ENCODE assay signal across 19 cellular contexts in genomic region chr12:111761099-111761498, GRCh38. TPM values are rescaled to one million over a fixed set of nuclear protein-coding genes. Genes with fewer than 3 reads are reported as not detected.
DNase-seq lines count a peak whose midpoint lies in the region; ATAC-seq and TF ChIP-seq lines count a peak whose summit lies in the region.
"Had no signal": no experiment of that assay in that cellular context is flagged by ENCODE, and none has a peak within 500 bp of the region (broad histone marks: within the 10 kb centered on the region; RNA-seq: fewer than 3 reads in every experiment).

No MANE protein-coding gene starts in this region.

- POLR2A ChIA-PET in HEK293 (lab: Yijun Ruan, JAX), result interaction anchor here (1.0 kb wide), 1 partner anchor 52 kb away, joined by 7 read pairs; no protein-coding TSS in a partner anchor

- H3K4me2 ChIP-seq in neuronal stem cell (ENCODE audit: insufficient read depth, low read length, poor library complexity, severe bottlenecking), result no peak overlapping the region

- H3K36me3 ChIP-seq in HEK293 (ENCODE audit: control insufficient read depth in 2 of 2, insufficient read depth in 1 of 2, low read length in 2 of 2) (peaks cover 0 to 3% of the 10 kb centered on the region in 2 experiments; a peak in 1 of 3 replicates), neuronal stem cell (replicated peaks in 1 of 2; ENCODE audit: control insufficient read depth in 2 of 2, insufficient read depth in 2 of 2, low read length in 2 of 2) (peaks cover 0 to 7% of the 10 kb centered on the region in 2 donors)
- H3K36me3 ChIP-seq: ascending aorta, right atrium auricular region had no signal

- no peak overlapping the region for H3K4me3 Mint-ChIP-seq in T-helper 17 cell
- H3K4me3 Mint-ChIP-seq: activated CD8-positive, alpha-beta memory T cell treated with anti-CD3 and anti-CD28 coated beads, Interleukin-2, amount 10 ng/mL, durations not matched to agents 7 days and 5 days; stimulated activated naive CD8-positive, alpha-beta T cell treated with anti-CD3 and anti-CD28 coated beads, Interleukin-15, amount 100 ng/mL, for 72 hours; T-helper 2 cell treated with Interferon-gamma antibody and Interleukin-4, amounts not matched to agents 5 μg/mL and 100 μg/mL, for 36 hours had no signal

- peaks cover 5% of the 10 kb centered on the region for H3K4me1 Mint-ChIP-seq in T-helper 17 cell

- no peak overlapping the region for H4K91ac ChIP-seq in neuronal stem cell (ENCODE audit: low read depth, low read length, poor library complexity)

- H3K79me1 ChIP-seq in neuronal stem cell (ENCODE audit: low read depth, low read length), result no peaks in the 10 kb centered on the region

- H2BK120ac ChIP-seq in neuronal stem cell (ENCODE audit: low read depth, low read length), result no peak overlapping the region

- H3K4me3 ChIP-seq in HEK293 (ENCODE audit: low read depth, low read length) (no peak overlapping the region), neuronal stem cell (ENCODE audit: low read length in 2 of 2) (no peak overlapping the region)
- H3K4me3 ChIP-seq: ascending aorta, right atrium auricular region had no signal

- H3K27me3 Mint-ChIP-seq in T-helper 17 cell, result peaks cover 51% of the 10 kb centered on the region

- H2AFZ ChIP-seq in neuronal stem cell (ENCODE audit: low read length), result no peak overlapping the region

- ATAC-seq in T-helper 17 cell, result no peak
- ATAC-seq: activated CD8-positive, alpha-beta memory T cell treated with anti-CD3 and anti-CD28 coated beads, Interleukin-2, amount 10 ng/mL, durations not matched to agents 7 days and 5 days; stimulated activated naive CD8-positive, alpha-beta T cell treated with anti-CD3 and anti-CD28 coated beads, Interleukin-15, amount 100 ng/mL, for 72 hours had no signal

- CTCF ChIA-PET in HEK293 (lab: Yijun Ruan, JAX), result interaction anchor here (0.6 to 1.0 kb wide), 3 partner anchors 49 to 52 kb away, joined by 3 to 5 read pairs (median 4); no protein-coding TSS in a partner anchor

- H2BK5ac ChIP-seq in neuronal stem cell (ENCODE audit: low read length), result no peak overlapping the region

- no peaks in the 10 kb centered on the region for H3K4me1 ChIP-seq in HEK293 (ENCODE audit: control insufficient read depth, insufficient read depth, low read length)
- peaks cover 16 to 25% of the 10 kb centered on the region in 2 donors for H3K4me1 ChIP-seq in neuronal stem cell (ENCODE audit: control insufficient read depth in 2 of 2, insufficient read depth in 1 of 2, low read depth in 1 of 2, low read length in 2 of 2)

- peak overlapping the region; percentile 69 for H3K18ac ChIP-seq in neuronal stem cell (ENCODE audit: low read length)

- H3K4ac ChIP-seq in neuronal stem cell (ENCODE audit: low read length), result no peak overlapping the region

- H3K14ac ChIP-seq in neuronal stem cell (ENCODE audit: low read length), result no peak overlapping the region

- no peak for TF ChIP-seq CTCF in HEK293 (tag by site-specific recombination; IDR thresholded peaks at IDR 0.05)

- no peak overlapping the region for H3K9ac ChIP-seq in neuronal stem cell (ENCODE audit: low read depth, low read length, poor library complexity)

- no peak overlapping the region for H2BK15ac ChIP-seq in neuronal stem cell (ENCODE audit: low read length)

- H2AK5ac ChIP-seq in neuronal stem cell (ENCODE audit: low read depth, low read length), result peak overlapping the region; percentile 12

- no peak overlapping the region for H3K23ac ChIP-seq in neuronal stem cell (ENCODE audit: low read depth, low read length, poor library complexity)

- H3K27ac ChIP-seq in HEK293 (ENCODE audit: extremely low read depth, low read depth, low read length) (no peak overlapping the region), neuronal stem cell (replicated peaks; ENCODE audit: low read length) (peak overlapping the region; percentile 62)
- H3K27ac ChIP-seq: 22Rv1, ascending aorta, C4-2B, right atrium auricular region had no signal

- no peaks in the 10 kb centered on the region for H3K9me3 ChIP-seq in HEK293 (ENCODE audit: control insufficient read depth, insufficient read depth, low read depth, low read length)
- H3K9me3 ChIP-seq in T-helper 17 cell (ENCODE audit: control insufficient read depth, low read length, poor library complexity, severe bottlenecking), result no peaks in the 10 kb centered on the region
- peaks cover 2 to 6% of the 10 kb centered on the region in 2 donors for H3K9me3 ChIP-seq in neuronal stem cell (replicated peaks in 1 of 2; ENCODE audit: control insufficient read depth in 2 of 2, insufficient read depth in 1 of 2, low read depth in 1 of 2, low read length in 2 of 2)
- H3K9me3 ChIP-seq: ascending aorta, right atrium auricular region had no signal

- WGBS in neuronal stem cell (ENCODE audit: extremely low coverage in 2 of 2, insufficient read length in 2 of 2, insufficient replicate concordance in 1 of 2), 2 donors, result no CpG with 5 or more reads among the region's 5 CpGs

- H2BK12ac ChIP-seq in neuronal stem cell (ENCODE audit: low read length), result no peak overlapping the region

- DNase-seq in DMS53 (lab: John Stamatoyannopoulos, UW) (peak; percentile 56), DMS53 treated with DMSO at 0.1 percent for 48 hours (lab: John Stamatoyannopoulos, UW; ENCODE audit: unreplicated experiment) (no peak), T-helper 17 cell (no peak), neuronal stem cell (ENCODE audit: low spot score) (no peak), NCI-H2107 treated with DMSO at 0.1 percent for 48 hours (lab: John Stamatoyannopoulos, UW; ENCODE audit: unreplicated experiment) (no peak), SK-N-DZ (ENCODE audit: low spot score) (no peak), NCI-H2081 treated with DMSO at 0.1 percent for 48 hours (lab: John Stamatoyannopoulos, UW) (no peak)
- DNase-seq: activated CD4-positive, CD25-positive, alpha-beta regulatory T cell treated with anti-CD3 and anti-CD28 coated beads, Interleukin-2, amount 50 U/mL, for 72 hours; activated CD8-positive, alpha-beta memory T cell treated with anti-CD3 and anti-CD28 coated beads, Interleukin-2, amount 10 ng/mL, durations not matched to agents 7 days and 5 days; activated naive CD4-positive, alpha-beta T cell; islet precursor cell; occipital lobe; stimulated activated naive CD8-positive, alpha-beta T cell treated with anti-CD3 and anti-CD28 coated beads, Interleukin-15, amount 100 ng/mL, for 72 hours had no signal

- H4K8ac ChIP-seq in neuronal stem cell (ENCODE audit: low read depth, low read length), result no peak overlapping the region

- H3K36me3 Mint-ChIP-seq in T-helper 17 cell (ENCODE audit: low read depth), result peaks cover 2% of the 10 kb centered on the region
- H3K36me3 Mint-ChIP-seq: activated CD8-positive, alpha-beta memory T cell treated with anti-CD3 and anti-CD28 coated beads, Interleukin-2, amount 10 ng/mL, durations not matched to agents 7 days and 5 days had no signal

- peak overlapping the region; percentile 39 for H3K27ac Mint-ChIP-seq in T-helper 17 cell
- H3K27ac Mint-ChIP-seq: activated CD8-positive, alpha-beta memory T cell treated with anti-CD3 and anti-CD28 coated beads, Interleukin-2, amount 10 ng/mL, durations not matched to agents 7 days and 5 days; stimulated activated naive CD8-positive, alpha-beta T cell treated with anti-CD3 and anti-CD28 coated beads, Interleukin-15, amount 100 ng/mL, for 72 hours; T-helper 2 cell treated with Interferon-gamma antibody and Interleukin-4, amounts not matched to agents 5 μg/mL and 100 μg/mL, for 36 hours had no signal

- peaks cover 0 to 51% (median 0%) of the 10 kb centered on the region in 3 experiments for H3K27me3 ChIP-seq in neuronal stem cell (ENCODE audit: control insufficient read depth in 3 of 3, insufficient read depth in 3 of 3, low read depth in 1 of 3, low read length in 3 of 3)
- H3K27me3 ChIP-seq: ascending aorta, right atrium auricular region had no signal

TF ChIP-seq in HEK293, 187 proteins besides CTCF, POLR2A, EP300 and RAD21 (continues in another document):
- no peak for TF ChIP-seq ZBTB20 (tag by site-specific recombination; IDR thresholded peaks at IDR 0.05)
- TF ChIP-seq ZSCAN4 (tag by site-specific recombination; IDR thresholded peaks at IDR 0.05), result peak; percentile 87
- TF ChIP-seq ZNF132 (tag by site-specific recombination; IDR thresholded peaks at IDR 0.05; ENCODE audit: borderline replicate concordance), result no peak
- TF ChIP-seq ZNF639 (tag by site-specific recombination; IDR thresholded peaks at IDR 0.05), result no peak
- TF ChIP-seq ZNF449 (tag by site-specific recombination; IDR thresholded peaks at IDR 0.05), result no peak
- no peak for TF ChIP-seq RBAK (tag by site-specific recombination; IDR thresholded peaks at IDR 0.05)

RNA-seq across cellular contexts. Expression of gene ALDH2, which starts 5.6 kb away (rescaled TPM):
- total RNA-seq in T-helper 17 cell, result 1 to 10 TPM; 1.9 to 3.4 TPM
- polyA plus RNA-seq in neuronal stem cell (2013, experiment 1 of 2), result 29.8 TPM
- 30.2 TPM for polyA plus RNA-seq in neuronal stem cell (2013, experiment 2 of 2)
- polyA plus RNA-seq in SK-N-DZ (2014; cell fraction: cytosol; rRNA removed), result 87.1 and 96.7 TPM in 2 replicates
- polyA plus RNA-seq in SK-N-DZ (2014; cell fraction: nucleus; rRNA removed), result 26.2 and 64.6 TPM in 2 replicates
